Comparison of ENCODE assay signal across 9 cellular contexts in the genomic region with DNA sequence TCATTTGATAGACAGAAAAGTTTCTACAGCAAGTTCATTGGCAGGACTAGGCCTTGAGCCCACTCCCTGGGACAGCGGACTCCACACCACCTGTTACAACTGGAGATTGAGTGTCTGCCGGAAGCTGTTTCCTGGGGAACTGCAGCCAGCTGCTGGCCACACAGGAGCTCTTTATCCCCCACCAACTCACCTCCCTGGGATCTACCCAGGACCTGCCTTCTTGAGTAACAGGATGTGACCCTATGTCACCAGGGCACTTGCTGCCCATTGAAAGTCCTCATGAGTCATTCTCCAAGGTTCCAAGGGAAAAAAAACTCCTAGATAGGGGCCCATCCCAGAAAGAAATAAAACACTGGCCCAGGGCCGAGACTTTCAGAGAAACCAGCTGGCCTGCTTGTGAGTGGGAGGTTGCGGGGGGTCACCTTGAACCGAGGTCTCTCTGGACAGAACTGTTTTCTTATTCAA. TPM values are rescaled to one million over a fixed set of nuclear protein-coding genes. Genes with fewer than 3 reads are reported as not detected.
DNase-seq lines count a peak whose midpoint lies in the region; ATAC-seq and TF ChIP-seq lines count a peak whose summit lies in the region.
"Had no signal": no experiment of that assay in that cellular context is flagged by ENCODE, and none has a peak within 500 bp of the region (broad histone marks: within the 10 kb centered on the region; RNA-seq: fewer than 3 reads in every experiment).

No MANE protein-coding gene starts in this region.

- 34 to 49% methylated on average over 5 of the region's 5 CpGs for WGBS in lung, 2 donors

- H3K36me3 ChIP-seq in ACC112 (ENCODE audit: insufficient read depth, low read length) = no peaks in the 10 kb centered on the region
- H3K36me3 ChIP-seq in lung (ENCODE audit: control insufficient read depth in 2 of 2, insufficient read depth in 2 of 2, low read length in 2 of 2) = no peaks in the 10 kb centered on the region

- H3K36me3 Mint-ChIP-seq in activated T-cell treated with anti-CD3 and anti-CD28 coated beads, Interleukin-2, amount 50 U/mL, for 4 hours (ENCODE audit: insufficient read depth) = no peaks in the 10 kb centered on the region

- no peaks in the 10 kb centered on the region for H3K9me3 Mint-ChIP-seq in activated T-cell treated with anti-CD3 and anti-CD28 coated beads, Interleukin-2, amount 50 U/mL, for 4 hours

- peak; percentile 71 for DNase-seq in LoVo (ENCODE audit: low spot score)
- peak; percentile 45 for DNase-seq in brain pericyte (ENCODE audit: low read depth, low spot score)
- peak; percentile 69 for DNase-seq in lung (ENCODE audit: low spot score)
- no peak for DNase-seq in SKM-1 treated with dmso at 0.1 percent for 144 hours (lab: John Stamatoyannopoulos, UW; ENCODE audit: unreplicated experiment)
- no peak for DNase-seq in activated T-cell treated with anti-CD3 and anti-CD28 coated beads, Interleukin-2, amount 50 U/mL, for 4 hours
- no peak for DNase-seq in epidermal melanocyte (ENCODE audit: insufficient read length, low spot score)
- DNase-seq: DMS79 had no signal

- H3K4me1 Mint-ChIP-seq in activated T-cell treated with anti-CD3 and anti-CD28 coated beads, Interleukin-2, amount 50 U/mL, for 4 hours (ENCODE audit: low read depth) = peaks cover 20% of the 10 kb centered on the region

- H3K4me1 ChIP-seq in ACC112 (ENCODE audit: control insufficient read depth, insufficient read depth, low read length, unreplicated experiment) (peaks cover 35% of the 10 kb centered on the region), lung (ENCODE audit: control insufficient read depth in 2 of 2, insufficient read depth in 2 of 2, low read length in 2 of 2) (peaks cover 10 to 24% of the 10 kb centered on the region in 2 donors)

- H3K27ac ChIP-seq in ACC112 (ENCODE audit: low read depth, low read length) (peak overlapping the region; percentile 90), lung (ENCODE audit: low read depth in 1 of 2, low read length in 1 of 2) (peak overlapping the region in 1 of 2 donors; percentile 84)

- no peak overlapping the region for H3K4me3 Mint-ChIP-seq in activated T-cell treated with anti-CD3 and anti-CD28 coated beads, Interleukin-2, amount 50 U/mL, for 4 hours

- H3K79me2 ChIP-seq in ACC112 (ENCODE audit: control insufficient read depth, insufficient read depth, low read length, unreplicated experiment) = no peaks in the 10 kb centered on the region

- no peak overlapping the region for H3K4me3 ChIP-seq in ACC112 (ENCODE audit: low read depth, low read length)
- no peak overlapping the region for H3K4me3 ChIP-seq in lung

- TF ChIP-seq CTCF in lung (IDR thresholded peaks at IDR 0.05; ENCODE audit: control extremely low read depth, extremely low read depth) = no peak

- no peak overlapping the region for H2AFZ ChIP-seq in ACC112 (ENCODE audit: low read length, unreplicated experiment)

- H3K27me3 Mint-ChIP-seq in activated T-cell treated with anti-CD3 and anti-CD28 coated beads, Interleukin-2, amount 50 U/mL, for 4 hours (ENCODE audit: low read depth) = peaks cover 7% of the 10 kb centered on the region

- H3K9me3 ChIP-seq in lung (ENCODE audit: control insufficient read depth in 2 of 2, insufficient read depth in 1 of 2, low read length in 1 of 2) = no peaks in the 10 kb centered on the region

- H3K27me3 ChIP-seq in ACC112 (ENCODE audit: insufficient read depth, low read length) = no peaks in the 10 kb centered on the region
- no peaks in the 10 kb centered on the region for H3K27me3 ChIP-seq in lung (ENCODE audit: control insufficient read depth, insufficient read depth)

- peak; percentile 66 for ATAC-seq in lung (ENCODE audit: insufficient read depth, low FRiP score)
- ATAC-seq in activated T-cell treated with anti-CD3 and anti-CD28 coated beads, Interleukin-2, amount 50 U/mL, for 4 hours = no peak
- ATAC-seq in HG02885 (IDR thresholded peaks at IDR 0.05; ENCODE audit: poor library complexity, unreplicated experiment) = no peak

RNA-seq across cellular contexts. Expression of gene SLC9A8, which starts 37.4 kb away (rescaled TPM):
- total RNA-seq in lung = 10 to 100 TPM in 1 of 2 donors, 1 to 10 TPM in 1; 7.8 to 21.1 TPM
- polyA plus RNA-seq in lung = 10 to 100 TPM in 1 of 2 donors, 1 to 10 TPM in 1; 7.9 to 20.9 TPM
- total RNA-seq in activated T-cell treated with anti-CD3 and anti-CD28 coated beads, Interleukin-2, amount 50 U/mL, for 4 hours = 10 to 100 TPM; 11.9 to 16.4 (median 13.2) TPM

Comparison
In these comparisons a context has a peak if more than half of its experiments do, and no peak if none do; other contexts are left out.
1. DNase-seq: peak in LoVo (single experiment), brain pericyte (single experiment) and lung (single experiment); none in SKM-1 treated with dmso at 0.1 percent for 144 hours (single experiment), activated T-cell treated with anti-CD3 and anti-CD28 coated beads, Interleukin-2, amount 50 U/mL, for 4 hours (single experiment) and epidermal melanocyte (single experiment).